Comparison of ENCODE assay signal across 14 cellular contexts in the genomic region with DNA sequence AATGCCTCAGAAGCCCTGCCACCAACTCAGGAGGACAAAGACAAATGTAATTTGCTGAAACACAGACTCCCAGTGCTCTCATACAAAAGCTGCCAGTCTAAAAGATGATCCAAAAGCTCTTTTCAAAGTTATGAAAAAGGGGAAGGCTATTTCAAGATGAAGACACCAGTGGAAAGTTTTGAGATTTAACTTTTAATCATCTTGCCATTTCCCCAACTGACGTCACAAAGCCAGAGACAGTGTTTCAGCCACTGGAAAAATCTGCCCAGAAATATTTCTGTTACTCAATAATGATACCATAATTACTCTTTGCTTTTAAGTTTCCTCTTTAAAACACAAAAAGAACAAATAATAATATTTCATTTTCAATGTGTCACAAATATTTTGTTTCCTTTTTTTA. TPM values are rescaled to one million over a fixed set of nuclear protein-coding genes. Genes with fewer than 3 reads are reported as not detected.
DNase-seq lines count a peak whose midpoint lies in the region; ATAC-seq and TF ChIP-seq lines count a peak whose summit lies in the region.
"Had no signal": no experiment of that assay in that cellular context is flagged by ENCODE, and none has a peak within 500 bp of the region (broad histone marks: within the 10 kb centered on the region; RNA-seq: fewer than 3 reads in every experiment).

No MANE protein-coding gene starts in this region.

- 21 to 22% methylated on average over 1 of the region's 1 CpG for WGBS in transverse colon (ENCODE audit: low coverage in 1 of 2), 2 donors

- H3K9me3 Mint-ChIP-seq in MCF 10A (ENCODE audit: unreplicated experiment) (no peaks in the 10 kb centered on the region), nephron progenitor cell (no peaks in the 10 kb centered on the region)
- H3K9me3 Mint-ChIP-seq: central memory CD8-positive, alpha-beta T cell had no signal

- no peaks in the 10 kb centered on the region for H3K27me3 Mint-ChIP-seq in MCF 10A (ENCODE audit: insufficient read depth, unreplicated experiment)
- peaks cover 4% of the 10 kb centered on the region for H3K27me3 Mint-ChIP-seq in nephron progenitor cell (ENCODE audit: low read depth, poor library complexity)
- H3K27me3 Mint-ChIP-seq: central memory CD8-positive, alpha-beta T cell had no signal

- peaks cover 17% of the 10 kb centered on the region for H3K36me3 Mint-ChIP-seq in MCF 10A (ENCODE audit: insufficient read depth, unreplicated experiment)
- no peaks in the 10 kb centered on the region for H3K36me3 Mint-ChIP-seq in nephron progenitor cell (ENCODE audit: low read depth)

- TF ChIP-seq POLR2A in breast epithelium (IDR thresholded peaks at IDR 0.05) (no peak), transverse colon (IDR thresholded peaks at IDR 0.05) (no peak)

- H3K27ac ChIP-seq in breast epithelium (peak overlapping the region; percentile 60 to 84), lower lobe of right lung (peak overlapping the region; percentile 86), transverse colon (peak overlapping the region; percentile 71 to 87 (median 81))

- H3K9me3 ChIP-seq in breast epithelium (no peaks in the 10 kb centered on the region), adipocyte (ENCODE audit: control insufficient read depth, low read length) (no peaks in the 10 kb centered on the region), lower lobe of right lung (no peaks in the 10 kb centered on the region), transverse colon (no peaks in the 10 kb centered on the region)

- intact Hi-C loops in breast epithelium (cut with DNase I; ENCODE audit: low total_unique reads), result no loop called here
- intact Hi-C loops in MCF 10A (cut with micrococcal nuclease), result no loop called here
- intact Hi-C loops in lower lobe of right lung (cut with DNase I), result no loop called here
- intact Hi-C loops in transverse colon (cut with DNase I; ENCODE audit: low total_unique reads), result no loop called here

- H3K4me3 Mint-ChIP-seq in MCF 10A (ENCODE audit: unreplicated experiment) (no peak overlapping the region), nephron progenitor cell (no peak overlapping the region)
- H3K4me3 Mint-ChIP-seq: central memory CD8-positive, alpha-beta T cell had no signal

- DNase-seq in breast epithelium (ENCODE audit: low spot score in 2 of 2), result no peak
- DNase-seq in MCF 10A (ENCODE audit: unreplicated experiment), result no peak
- peak; percentile 63 for DNase-seq in adipocyte (ENCODE audit: low read depth)
- no peak for DNase-seq in lower lobe of right lung
- DNase-seq in transverse colon, result no peak
- DNase-seq in nephron progenitor cell, result no peak
- DNase-seq in GM13976 (ENCODE audit: low spot score), result no peak
- no peak for DNase-seq in DMS53 (lab: John Stamatoyannopoulos, UW)
- DNase-seq: activated effector memory CD4-positive, alpha-beta T cell treated with Interleukin-2 at 50 U/mL for 16 hours; NCI-H1048; NCI-H524; small intestine had no signal

- in situ Hi-C loops in transverse colon (cut with MboI; ENCODE audit: low pct_ligation_motif_present in 1 of 4, low pct_unique_long_range_greater_than_20kb in 1 of 4, low sequenced_read_pairs in 3 of 4), result no loop called here
- in situ Hi-C loops in GM13976 (cut with MboI; ENCODE audit: low sequenced_read_pairs, unreplicated experiment), result no loop called here

- H3K4me1 Mint-ChIP-seq in MCF 10A (ENCODE audit: insufficient read depth, unreplicated experiment) (no peaks in the 10 kb centered on the region), nephron progenitor cell (peaks cover 55% of the 10 kb centered on the region)

- peaks cover 8 to 18% of the 10 kb centered on the region in 2 donors for H3K4me1 ChIP-seq in breast epithelium
- H3K4me1 ChIP-seq in adipocyte (ENCODE audit: control insufficient read depth, insufficient read depth, low read length), result peaks cover 72% of the 10 kb centered on the region
- H3K4me1 ChIP-seq in lower lobe of right lung, result peaks cover 97% of the 10 kb centered on the region
- H3K4me1 ChIP-seq in transverse colon, result peaks cover 6 to 58% (median 24%) of the 10 kb centered on the region in 4 donors

- no peaks in the 10 kb centered on the region for H3K27me3 ChIP-seq in breast epithelium
- no peaks in the 10 kb centered on the region for H3K27me3 ChIP-seq in adipocyte (replicated peaks; ENCODE audit: control insufficient read depth, insufficient read depth, low read length)
- H3K27me3 ChIP-seq in lower lobe of right lung (ENCODE audit: low read depth), result no peaks in the 10 kb centered on the region
- H3K27me3 ChIP-seq in transverse colon, result peaks cover 5% of the 10 kb centered on the region

- CTCF ChIA-PET in MCF 10A (lab: Yijun Ruan, JAX), result interaction anchor here (0.6 kb wide), 1 partner anchor 42 kb away, joined by 3 read pairs; no protein-coding TSS in a partner anchor

- BruUV-seq in MCF 10A (replicated peaks; lab: Mats Ljungman, UMichigan), result no TSS peak

- no peak overlapping the region for H3K27ac Mint-ChIP-seq in MCF 10A (ENCODE audit: low read depth, unreplicated experiment)
- H3K27ac Mint-ChIP-seq in nephron progenitor cell, result no peak overlapping the region

- H3K36me3 ChIP-seq in breast epithelium, result no peaks in the 10 kb centered on the region
- H3K36me3 ChIP-seq in adipocyte (ENCODE audit: control insufficient read depth, insufficient read depth, low read length, severe bottlenecking), result peaks cover 12% of the 10 kb centered on the region
- peaks cover 31% of the 10 kb centered on the region for H3K36me3 ChIP-seq in lower lobe of right lung
- H3K36me3 ChIP-seq in transverse colon, result no peaks in the 10 kb centered on the region

- no peak overlapping the region for H3K4me3 ChIP-seq in breast epithelium
- peak overlapping the region; percentile 24 for H3K4me3 ChIP-seq in adipocyte (ENCODE audit: low read length)
- no peak overlapping the region for H3K4me3 ChIP-seq in lower lobe of right lung
- no peak overlapping the region for H3K4me3 ChIP-seq in transverse colon

- ATAC-seq in lower lobe of right lung, result no peak

- POLR2A ChIA-PET in MCF 10A (lab: Yijun Ruan, JAX), result no interaction called here

- peak overlapping the region; percentile 63 for H3K9ac ChIP-seq in adipocyte (ENCODE audit: low read length)

- no peak for TF ChIP-seq EP300 in transverse colon (IDR thresholded peaks at IDR 0.05; ENCODE audit: low read depth)

- TF ChIP-seq CTCF in breast epithelium (IDR thresholded peaks at IDR 0.05), result no peak
- no peak for TF ChIP-seq CTCF in MCF 10A (IDR thresholded peaks at IDR 0.05; ENCODE audit: unreplicated experiment)
- no peak for TF ChIP-seq CTCF in lower lobe of right lung (IDR thresholded peaks at IDR 0.05)
- TF ChIP-seq CTCF in transverse colon (IDR thresholded peaks at IDR 0.05), result no peak
- no peak for TF ChIP-seq CTCF in nephron progenitor cell (IDR thresholded peaks at IDR 0.05)
- no peak for TF ChIP-seq CTCF in GM13976 (IDR thresholded peaks at IDR 0.05; ENCODE audit: borderline replicate concordance, control extremely low read depth, extremely low read depth, insufficient read depth, missing control alignments)

RNA-seq across cellular contexts. Expression of gene ENG, which starts 20.9 kb away (rescaled TPM):
- total RNA-seq in breast epithelium (10 to 100 TPM; 21.5 to 50.8 (median 30.9) TPM), MCF 10A (2022) (19.2 and 22.1 TPM in 2 replicates), lower lobe of right lung (323 TPM), transverse colon (10 to 100 TPM; 10.6 to 23.9 (median 17.0) TPM)

RNA-seq across cellular contexts. Expression of gene FPGS, which starts 30.9 kb away (rescaled TPM):
- total RNA-seq in breast epithelium (100 to 1,000 TPM in 1 of 3 donors, 10 to 100 TPM in 2; 56.3 to 108 (median 78.6) TPM), MCF 10A (2022) (130 and 131 TPM in 2 replicates), lower lobe of right lung (55.4 TPM), transverse colon (100 to 1,000 TPM in 1 of 4 donors, 10 to 100 TPM in 3; 31.4 to 144 (median 74.8) TPM)

RNA-seq across cellular contexts. Expression of gene AK1, which starts 43.9 kb away (rescaled TPM):
- total RNA-seq in breast epithelium (10 to 100 TPM; 23.5 to 30.2 (median 23.6) TPM), MCF 10A (2022) (75.9 and 94.3 TPM in 2 replicates), lower lobe of right lung (185 TPM), transverse colon (100 to 1,000 TPM in 1 of 4 donors, 10 to 100 TPM in 3; 24.7 to 110 (median 62.4) TPM)

RNA-seq across cellular contexts. Expression of gene CDK9, which starts 47.7 kb away (rescaled TPM):
- 10 to 100 TPM; 60.0 to 70.4 (median 63.9) TPM for total RNA-seq in breast epithelium
- total RNA-seq in MCF 10A (2022), result 62.1 and 84.0 TPM in 2 replicates
- 96.2 TPM for total RNA-seq in lower lobe of right lung
- total RNA-seq in transverse colon, result 10 to 100 TPM; 32.6 to 78.9 (median 49.3) TPM

RNA-seq across cellular contexts. Expression of gene SH2D3C, which starts 55.1 kb away (rescaled TPM):
- 10 to 100 TPM in 1 of 3 donors, 1 to 10 TPM in 2; 6.0 to 15.4 (median 6.9) TPM for total RNA-seq in breast epithelium
- total RNA-seq in MCF 10A (2022), result not detected in 2 replicates
- 59.4 TPM for total RNA-seq in lower lobe of right lung
- total RNA-seq in transverse colon, result 10 to 100 TPM in 1 of 4 donors, 1 to 10 TPM in 3; 2.6 to 10.1 (median 3.9) TPM
- total RNA-seq: Daoy had no signal
